Comparison of ENCODE assay signal across 33 cellular contexts in the genomic region with DNA sequence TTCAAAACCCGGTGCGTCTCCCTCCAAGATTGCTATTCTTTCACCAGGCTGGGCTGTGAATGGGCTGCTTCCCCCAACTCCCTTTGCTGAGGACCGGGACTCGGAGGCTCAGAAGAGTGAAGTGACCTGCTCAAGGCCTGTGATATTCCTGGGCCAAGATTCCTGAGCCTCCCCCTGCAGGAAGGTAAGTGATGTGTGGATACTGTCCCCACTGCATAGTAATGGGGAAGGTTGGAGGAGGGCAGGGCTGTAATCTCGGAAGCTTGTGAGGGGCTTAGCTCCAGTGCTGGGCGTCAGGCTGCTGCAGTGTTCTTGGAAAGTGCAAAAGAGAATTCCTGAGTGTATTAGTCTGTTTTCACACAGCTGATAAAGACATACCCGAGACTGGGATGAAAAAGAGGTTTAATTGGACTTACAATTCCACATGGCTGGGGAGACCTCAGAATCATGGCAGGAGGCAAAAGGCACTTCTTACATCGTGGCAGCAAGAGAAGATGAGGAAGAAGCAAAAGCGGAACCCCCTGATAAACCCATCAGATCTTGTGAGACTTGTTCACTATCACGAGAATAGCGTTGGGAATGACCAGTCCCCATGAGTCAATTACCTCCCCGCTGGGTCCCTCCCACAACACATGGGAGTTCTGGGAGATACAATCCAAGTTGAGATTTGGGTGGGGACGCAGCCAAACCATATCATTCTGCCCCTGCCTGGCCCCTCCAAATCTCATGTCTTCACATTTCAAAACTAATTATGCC.
DNase-seq lines count a peak whose midpoint lies in the region; ATAC-seq and TF ChIP-seq lines count a peak whose summit lies in the region.
"Had no signal": no experiment of that assay in that cellular context is flagged by ENCODE, and none has a peak within 500 bp of the region (broad histone marks: within the 10 kb centered on the region; RNA-seq: fewer than 3 reads in every experiment).

No MANE protein-coding gene starts in this region.

- no peaks in the 10 kb centered on the region for H3K36me3 ChIP-seq in endodermal cell (ENCODE audit: control insufficient read depth, insufficient read depth, low read length)
- no peaks in the 10 kb centered on the region for H3K36me3 ChIP-seq in neuronal stem cell (replicated peaks in 1 of 2; ENCODE audit: control insufficient read depth in 2 of 2, insufficient read depth in 2 of 2, low read length in 2 of 2)
- H3K36me3 ChIP-seq: esophagus squamous epithelium, right atrium auricular region, spleen, thoracic aorta had no signal

- H4K8ac ChIP-seq in neuronal stem cell (ENCODE audit: low read depth, low read length), result no peak overlapping the region

- TF ChIP-seq CTCF in endodermal cell (conservative IDR thresholded peaks at IDR 0.05), result peak; percentile 47

- ATAC-seq in Right ventricle myocardium inferior (no peak), left ventricle myocardium superior (no peak), GM21576 (IDR thresholded peaks at IDR 0.05; ENCODE audit: unreplicated experiment) (no peak), GM19351 (IDR thresholded peaks at IDR 0.05; ENCODE audit: unreplicated experiment) (no peak)
- ATAC-seq: activated T-cell treated with anti-CD3 and anti-CD28 coated beads, Interleukin-2, amount 50 U/mL, for 4 hours; stimulated activated naive CD8-positive, alpha-beta T cell treated with anti-CD3 and anti-CD28 coated beads, Interleukin-15, amount 100 ng/mL, for 72 hours had no signal

- DNase-seq in Right ventricle myocardium inferior (ENCODE audit: missing footprints) (peak; percentile 22), left ventricle myocardium superior (no peak), SK-N-DZ (ENCODE audit: low spot score) (peak; percentile 67), endodermal cell (peak; percentile 72), neuronal stem cell (ENCODE audit: low spot score) (no peak), SW 1271 (lab: John Stamatoyannopoulos, UW) (no peak)
- DNase-seq: activated B cell treated with CpG ODN at 0.5 μM for 24 hours; activated CD4-positive, alpha-beta T cell treated with anti-CD3 and anti-CD28 coated beads, Interleukin-2, amount 10 ng/mL, durations not matched to agents 7 days and 5 days; activated gamma-delta T cell treated with Interleukin-2 at 50 U/mL for 16 hours; activated naive CD8-positive, alpha-beta T cell treated with anti-CD3 and anti-CD28 coated beads, Interleukin-2, amount 10 ng/mL, durations not matched to agents 7 days and 5 days; activated T-cell treated with anti-CD3 and anti-CD28 coated beads, Interleukin-2, amount 50 U/mL, for 4 hours; Calu3; DMS79 treated with DMSO at 0.1 percent for 48 hours; esophagus squamous epithelium; foreskin melanocyte; GF-D8; MM.1S; NCI-H2029 treated with DMSO at 0.1 percent for 48 hours; NCI-H526 treated with DMSO at 0.1 percent for 48 hours; SIG-M5; spleen; stimulated activated CD4-positive, alpha-beta T cell treated with anti-CD3 and anti-CD28 coated beads, Interleukin-2, amount 100 ng/mL, for 24 hours; stimulated activated CD8-positive, alpha-beta memory T cell treated with anti-CD3 and anti-CD28 coated beads, Interleukin-4, amount 100 ng/mL, for 48 hours; stimulated activated naive CD8-positive, alpha-beta T cell treated with anti-CD3 and anti-CD28 coated beads, Interleukin-15, amount 100 ng/mL, for 72 hours; T1000 had no signal

- H3K4me2 ChIP-seq in neuronal stem cell (ENCODE audit: insufficient read depth, low read length, poor library complexity, severe bottlenecking), result no peak overlapping the region

- no peak overlapping the region for H4K91ac ChIP-seq in neuronal stem cell (ENCODE audit: low read depth, low read length, poor library complexity)

- no peak overlapping the region for H2BK15ac ChIP-seq in neuronal stem cell (ENCODE audit: low read length)

- H3K9me3 ChIP-seq in endodermal cell (ENCODE audit: control insufficient read depth, low read length), result no peaks in the 10 kb centered on the region
- H3K9me3 ChIP-seq in neuronal stem cell (replicated peaks in 1 of 2; ENCODE audit: control insufficient read depth in 2 of 2, insufficient read depth in 1 of 2, low read depth in 1 of 2, low read length in 2 of 2), result no peaks in the 10 kb centered on the region
- H3K9me3 ChIP-seq: esophagus squamous epithelium, right atrium auricular region, thoracic aorta had no signal

- H3K9ac ChIP-seq in endodermal cell (ENCODE audit: extremely low read depth, low read length, poor library complexity, severe bottlenecking) (no peak overlapping the region), neuronal stem cell (ENCODE audit: low read depth, low read length, poor library complexity) (no peak overlapping the region)
- H3K9ac ChIP-seq: parathyroid adenoma had no signal

- no peak overlapping the region for H3K4me3 Mint-ChIP-seq in endodermal cell
- H3K4me3 Mint-ChIP-seq: activated B cell treated with CpG ODN at 0.5 μM for 24 hours; activated CD4-positive, alpha-beta T cell treated with anti-CD3 and anti-CD28 coated beads, Interleukin-2, amount 10 ng/mL, durations not matched to agents 7 days and 5 days; activated naive CD8-positive, alpha-beta T cell treated with anti-CD3 and anti-CD28 coated beads, Interleukin-2, amount 10 ng/mL, durations not matched to agents 7 days and 5 days; activated T-cell treated with anti-CD3 and anti-CD28 coated beads, Interleukin-2, amount 50 U/mL, for 4 hours; dendritic cell treated with granulocyte-macrophage colony-stimulating factor and Interleukin-4, amounts not matched to agents 40 ng/mL and 50 ng/mL, for 4 days; nephron; stimulated activated naive CD8-positive, alpha-beta T cell treated with anti-CD3 and anti-CD28 coated beads, Interleukin-15, amount 100 ng/mL, for 72 hours had no signal

- no peak overlapping the region for H3K18ac ChIP-seq in neuronal stem cell (ENCODE audit: low read length)

- H3K4me1 Mint-ChIP-seq in endodermal cell, result peaks cover 20% of the 10 kb centered on the region
- H3K4me1 Mint-ChIP-seq: activated B cell treated with CpG ODN at 0.5 μM for 24 hours; activated CD4-positive, alpha-beta T cell treated with anti-CD3 and anti-CD28 coated beads, Interleukin-2, amount 10 ng/mL, durations not matched to agents 7 days and 5 days; activated naive CD8-positive, alpha-beta T cell treated with anti-CD3 and anti-CD28 coated beads, Interleukin-2, amount 10 ng/mL, durations not matched to agents 7 days and 5 days; stimulated activated naive CD8-positive, alpha-beta T cell treated with anti-CD3 and anti-CD28 coated beads, Interleukin-15, amount 100 ng/mL, for 72 hours had no signal

- H2AFZ ChIP-seq in neuronal stem cell (ENCODE audit: low read length), result peak overlapping the region; percentile 40
- H2AFZ ChIP-seq: parathyroid adenoma had no signal

- H3K79me1 ChIP-seq in neuronal stem cell (ENCODE audit: low read depth, low read length), result peaks cover 2% of the 10 kb centered on the region

- H3K4me3 ChIP-seq in endodermal cell (ENCODE audit: low read length) (peak overlapping the region; percentile 17), neuronal stem cell (ENCODE audit: low read length in 2 of 2) (no peak overlapping the region)
- H3K4me3 ChIP-seq: esophagus squamous epithelium, right atrium auricular region, spleen, thoracic aorta had no signal

- no peak overlapping the region for H2BK12ac ChIP-seq in neuronal stem cell (ENCODE audit: low read length)

- peak overlapping the region; percentile 31 for H3K27ac Mint-ChIP-seq in endodermal cell
- H3K27ac Mint-ChIP-seq: activated B cell treated with CpG ODN at 0.5 μM for 24 hours; activated CD4-positive, alpha-beta T cell treated with anti-CD3 and anti-CD28 coated beads, Interleukin-2, amount 10 ng/mL, durations not matched to agents 7 days and 5 days; activated naive CD8-positive, alpha-beta T cell treated with anti-CD3 and anti-CD28 coated beads, Interleukin-2, amount 10 ng/mL, durations not matched to agents 7 days and 5 days; dendritic cell treated with granulocyte-macrophage colony-stimulating factor and Interleukin-4, amounts not matched to agents 40 ng/mL and 50 ng/mL, for 4 days; stimulated activated naive CD8-positive, alpha-beta T cell treated with anti-CD3 and anti-CD28 coated beads, Interleukin-15, amount 100 ng/mL, for 72 hours had no signal

- H3K27me3 ChIP-seq in endodermal cell (ENCODE audit: control insufficient read depth, insufficient read depth, low read length, poor library complexity, severe bottlenecking) (no peaks in the 10 kb centered on the region), neuronal stem cell (ENCODE audit: control insufficient read depth in 3 of 3, insufficient read depth in 3 of 3, low read depth in 1 of 3, low read length in 3 of 3) (peaks cover 0 to 13% (median 0%) of the 10 kb centered on the region in 3 experiments)
- H3K27me3 ChIP-seq: right atrium auricular region, spleen had no signal

- no peak overlapping the region for H2BK5ac ChIP-seq in neuronal stem cell (ENCODE audit: low read length)

- H3K9me3 Mint-ChIP-seq in endodermal cell, result peaks cover 25% of the 10 kb centered on the region
- H3K9me3 Mint-ChIP-seq: activated CD4-positive, alpha-beta T cell treated with anti-CD3 and anti-CD28 coated beads, Interleukin-2, amount 10 ng/mL, durations not matched to agents 7 days and 5 days; activated naive CD8-positive, alpha-beta T cell treated with anti-CD3 and anti-CD28 coated beads, Interleukin-2, amount 10 ng/mL, durations not matched to agents 7 days and 5 days; activated T-cell treated with anti-CD3 and anti-CD28 coated beads, Interleukin-2, amount 50 U/mL, for 4 hours; stimulated activated naive CD8-positive, alpha-beta T cell treated with anti-CD3 and anti-CD28 coated beads, Interleukin-15, amount 100 ng/mL, for 72 hours had no signal

- H2AK5ac ChIP-seq in neuronal stem cell (ENCODE audit: low read depth, low read length), result no peak overlapping the region

- H3K23ac ChIP-seq in neuronal stem cell (ENCODE audit: low read depth, low read length, poor library complexity), result no peak overlapping the region

- no peak overlapping the region for H3K14ac ChIP-seq in neuronal stem cell (ENCODE audit: low read length)

- H3K27me3 Mint-ChIP-seq in endodermal cell (ENCODE audit: insufficient read depth), result peaks cover 17% of the 10 kb centered on the region
- H3K27me3 Mint-ChIP-seq: activated B cell treated with CpG ODN at 0.5 μM for 24 hours; activated CD4-positive, alpha-beta T cell treated with anti-CD3 and anti-CD28 coated beads, Interleukin-2, amount 10 ng/mL, durations not matched to agents 7 days and 5 days; activated naive CD8-positive, alpha-beta T cell treated with anti-CD3 and anti-CD28 coated beads, Interleukin-2, amount 10 ng/mL, durations not matched to agents 7 days and 5 days; dendritic cell treated with granulocyte-macrophage colony-stimulating factor and Interleukin-4, amounts not matched to agents 40 ng/mL and 50 ng/mL, for 4 days; stimulated activated naive CD8-positive, alpha-beta T cell treated with anti-CD3 and anti-CD28 coated beads, Interleukin-15, amount 100 ng/mL, for 72 hours had no signal

- peaks cover 15% of the 10 kb centered on the region for H3K4me1 ChIP-seq in endodermal cell (ENCODE audit: control insufficient read depth, insufficient read depth, low read length)
- peaks cover 0 to 7% of the 10 kb centered on the region in 2 donors for H3K4me1 ChIP-seq in neuronal stem cell (ENCODE audit: control insufficient read depth in 2 of 2, insufficient read depth in 1 of 2, low read depth in 1 of 2, low read length in 2 of 2)
- H3K4me1 ChIP-seq: right atrium auricular region, spleen had no signal

- WGBS in endodermal cell (ENCODE audit: insufficient coverage in 1 of 2, insufficient read length in 1 of 2), 2 experiments, result 76 to 86% methylated on average over 7 to 13 of the region's 13 CpGs
- no CpG with 5 or more reads among the region's 13 CpGs for WGBS in neuronal stem cell (ENCODE audit: extremely low coverage in 2 of 2, insufficient read length in 2 of 2, insufficient replicate concordance in 1 of 2), 2 donors

- peak overlapping the region; percentile 55 for H3K27ac ChIP-seq in endodermal cell (ENCODE audit: low read depth, low read length)
- H3K27ac ChIP-seq in neuronal stem cell (replicated peaks; ENCODE audit: low read length), result no peak overlapping the region
- H3K27ac ChIP-seq: 22Rv1, esophagus squamous epithelium, parathyroid adenoma, right atrium auricular region, spleen, thoracic aorta had no signal

- peaks cover 2% of the 10 kb centered on the region for H3K36me3 Mint-ChIP-seq in endodermal cell (ENCODE audit: low read depth)
- H3K36me3 Mint-ChIP-seq: activated naive CD8-positive, alpha-beta T cell treated with anti-CD3 and anti-CD28 coated beads, Interleukin-2, amount 10 ng/mL, durations not matched to agents 7 days and 5 days had no signal

- H2BK120ac ChIP-seq in neuronal stem cell (ENCODE audit: low read depth, low read length), result no peak overlapping the region

- intact Hi-C loops in Right ventricle myocardium inferior (cut with DNase I), result no loop called here
- intact Hi-C loops in left ventricle myocardium superior (cut with micrococcal nuclease), result no loop called here

- no peak overlapping the region for H3K4ac ChIP-seq in neuronal stem cell (ENCODE audit: low read length)

Comparison
In these comparisons a context has a peak if more than half of its experiments do, and no peak if none do; other contexts are left out.
1. DNase-seq: peak in Right ventricle myocardium inferior (single experiment), SK-N-DZ (single experiment) and endodermal cell (single experiment); none in left ventricle myocardium superior (single experiment), neuronal stem cell (single experiment) and SW 1271 (0 of 2).